19 cellular contexts compared by ENCODE assay signal in genomic region chr1:109764561-109765482, GRCh38. TPM values are rescaled to one million over a fixed set of nuclear protein-coding genes. Genes with fewer than 3 reads are reported as not detected.
DNase-seq lines count a peak whose midpoint lies in the region; ATAC-seq, FAIRE-seq and TF ChIP-seq lines count a peak whose summit lies in the region.
"Had no signal": no experiment of that assay in that cellular context is flagged by ENCODE, and none has a peak within 500 bp of the region (broad histone marks: within the 10 kb centered on the region; RNA-seq: fewer than 3 reads in every experiment).

No MANE protein-coding gene starts in this region.

- no peaks in the 10 kb centered on the region for H3K36me3 Mint-ChIP-seq in Caco-2 (ENCODE audit: insufficient read depth, unreplicated experiment)
- H3K36me3 Mint-ChIP-seq: immature natural killer cell had no signal

- no peaks in the 10 kb centered on the region for H3K9me3 Mint-ChIP-seq in Caco-2 (ENCODE audit: unreplicated experiment)
- H3K9me3 Mint-ChIP-seq: activated T-cell treated with anti-CD3 and anti-CD28 coated beads, Interleukin-2, amount 50 U/mL, for 4 hours; immature natural killer cell had no signal

- no peaks in the 10 kb centered on the region for H4K20me1 ChIP-seq in osteoblast (ENCODE audit: insufficient read depth, low read length)

- POLR2A ChIA-PET in Caco-2 (lab: Charles Lee), result interaction anchor here (1.2 kb wide), 1 partner anchor 216 kb away, joined by 3 read pairs; the partner anchor contains the start of gene GNAI3

- H3K36me3 ChIP-seq in Caco-2 (ENCODE audit: control insufficient read depth, insufficient read depth, low read length) (no peaks in the 10 kb centered on the region), osteoblast (ENCODE audit: insufficient read depth, low read length) (no peaks in the 10 kb centered on the region)

- no peaks in the 10 kb centered on the region for H3K27me3 Mint-ChIP-seq in Caco-2 (ENCODE audit: insufficient read depth, unreplicated experiment)

- intact Hi-C loops in Caco-2 (cut with micrococcal nuclease; ENCODE audit: unreplicated experiment), result no loop called here

- H3K27me3 ChIP-seq in Caco-2 (replicated peaks; ENCODE audit: control insufficient read depth, insufficient read depth, low read length) (no peaks in the 10 kb centered on the region), osteoblast (ENCODE audit: insufficient read depth, low read length) (peaks cover 2% of the 10 kb centered on the region)

- H3K4me3 ChIP-seq in Caco-2 (ENCODE audit: low read depth, low read length) (no peak overlapping the region), osteoblast (ENCODE audit: insufficient read depth, low read length) (no peak overlapping the region)

- TF ChIP-seq CTCF in Caco-2 (IDR thresholded peaks at IDR 0.05; ENCODE audit: insufficient read depth in 1 of 2, low read depth in 1 of 2, low read length in 1 of 2, severe bottlenecking in 1 of 2, unreplicated experiment in 1 of 2) (no peak), osteoblast (IDR thresholded peaks at IDR 0.05; ENCODE audit: extremely low read depth, low read depth, low read length) (no peak)

- peak in 1 of 2 experiments; percentile 17 for DNase-seq in Caco-2
- DNase-seq in activated naive CD4-positive, alpha-beta T cell treated with anti-CD3 and anti-CD28 coated beads, Interleukin-2, amount 50 U/mL, for 16 hours, result peak; percentile 4
- peak; percentile 40 for DNase-seq in islet precursor cell
- peak; percentile 62 for DNase-seq in osteoblast (ENCODE audit: insufficient read length, low spot score, missing footprints)
- DNase-seq in RCC 7860 (ENCODE audit: low spot score), result no peak
- DNase-seq: activated T-cell treated with anti-CD3 and anti-CD28 coated beads, Interleukin-2, amount 50 U/mL, for 4 hours; amygdala; DMS153; immature natural killer cell; KBM-7; midbrain; NCI-H1048; NCI-H2171; T-helper 1 cell had no signal

- H3K4me2 ChIP-seq in osteoblast (ENCODE audit: insufficient read depth, low read length), result no peak overlapping the region

- H3K27ac ChIP-seq in osteoblast (ENCODE audit: low read depth, low read length), result no peak overlapping the region

- H3K4me1 Mint-ChIP-seq in Caco-2 (ENCODE audit: low read depth, unreplicated experiment), result peaks cover 27% of the 10 kb centered on the region
- H3K4me1 Mint-ChIP-seq: immature natural killer cell had no signal

- ATAC-seq in GM21447 (IDR thresholded peaks at IDR 0.05; ENCODE audit: unreplicated experiment) (no peak), GM18502 (IDR thresholded peaks at IDR 0.05; ENCODE audit: poor library complexity, unreplicated experiment) (no peak)
- ATAC-seq: activated T-cell treated with anti-CD3 and anti-CD28 coated beads, Interleukin-2, amount 50 U/mL, for 4 hours had no signal

- BruUV-seq in Caco-2 (replicated peaks; lab: Mats Ljungman, UMichigan), result no TSS peak

- H3K4me1 ChIP-seq in Caco-2 (peaks cover 19% of the 10 kb centered on the region), osteoblast (ENCODE audit: insufficient read depth, low read length) (peaks cover 5% of the 10 kb centered on the region)

- CTCF ChIA-PET in Caco-2 (lab: Charles Lee), result interaction anchor here (1.2 kb wide), 1 partner anchor 125 kb away, joined by 3 read pairs; no protein-coding TSS in a partner anchor

- H3K9me3 ChIP-seq in Caco-2 (no peaks in the 10 kb centered on the region), osteoblast (ENCODE audit: low read depth, low read length) (no peaks in the 10 kb centered on the region)

- H3K79me2 ChIP-seq in osteoblast (ENCODE audit: insufficient read depth, low read length), result no peaks in the 10 kb centered on the region

- no peak overlapping the region for H2AFZ ChIP-seq in osteoblast (ENCODE audit: low read length)

- peak overlapping the region; percentile 47 for H3K4me3 Mint-ChIP-seq in Caco-2 (ENCODE audit: unreplicated experiment)
- H3K4me3 Mint-ChIP-seq: activated T-cell treated with anti-CD3 and anti-CD28 coated beads, Interleukin-2, amount 50 U/mL, for 4 hours had no signal

- peak overlapping the region; percentile 76 for H3K27ac Mint-ChIP-seq in Caco-2 (ENCODE audit: unreplicated experiment)
- H3K27ac Mint-ChIP-seq: progenitor cell of endocrine pancreas had no signal

- no peak for FAIRE-seq in RCC 7860 (lab: Jason Lieb, UNC)
- FAIRE-seq: GM19239 had no signal

RNA-seq across cellular contexts. Expression of gene EPS8L3, which starts 1.1 kb away (rescaled TPM):
- 15.3 and 18.5 TPM in 2 replicates for total RNA-seq in Caco-2 (2022)
- total RNA-seq in osteoblast, result not detected in 2 replicates
- total RNA-seq: activated T-cell treated with anti-CD3 and anti-CD28 coated beads, Interleukin-2, amount 50 U/mL, for 4 hours; epithelial cell of proximal tubule had no signal

RNA-seq across cellular contexts. Expression of gene GSTM3, which starts 24.0 kb away (rescaled TPM):
- total RNA-seq in Caco-2 (2022), result 8.9 and 10.6 TPM in 2 replicates
- total RNA-seq in osteoblast, result 49.9 and 50.1 TPM in 2 replicates

RNA-seq across cellular contexts. Expression of gene GSTM5, which starts 52.8 kb away (rescaled TPM):
- total RNA-seq in Caco-2 (2022) (6.0 and 9.1 TPM in 2 replicates), osteoblast (2.1 and 4.3 TPM in 2 replicates)
- total RNA-seq: epithelial cell of proximal tubule had no signal

Comparison
In these comparisons a context has a peak if more than half of its experiments do, and no peak if none do; other contexts are left out.
1. RNA of gene EPS8L3, which starts 1.1 kb away (total RNA-seq): 15.3 to 18.5 TPM in Caco-2; not detected in osteoblast; every median in the first group is over 10 times any median in the second.